ENCODE assay signal across 26 cellular contexts in genomic region chr2:229810786-229811185, GRCh38.
DNase-seq lines count a peak whose midpoint lies in the region; ATAC-seq and TF ChIP-seq lines count a peak whose summit lies in the region.
"Had no signal": no experiment of that assay in that cellular context is flagged by ENCODE, and none has a peak within 500 bp of the region (broad histone marks: within the 10 kb centered on the region; RNA-seq: fewer than 3 reads in every experiment).

No MANE protein-coding gene starts in this region.

- H3K36me3 ChIP-seq in CD8-positive, alpha-beta T cell (ENCODE audit: insufficient read depth, low read length): peaks cover 22% of the 10 kb centered on the region

- H3K4me3 ChIP-seq in CD8-positive, alpha-beta T cell (ENCODE audit: low read depth, low read length): no peak overlapping the region
- H3K4me3 ChIP-seq: K562, lung, suprapubic skin had no signal

- H3K27me3 Mint-ChIP-seq in CD8-positive, alpha-beta T cell (ENCODE audit: low read depth): no peaks in the 10 kb centered on the region
- no peaks in the 10 kb centered on the region for H3K27me3 Mint-ChIP-seq in memory B cell
- H3K27me3 Mint-ChIP-seq: CD8-positive, alpha-beta memory T cell; progenitor cell of endocrine pancreas had no signal

- no peak for ATAC-seq in CD8-positive, alpha-beta T cell
- no peak for ATAC-seq in memory B cell (ENCODE audit: low read depth)
- ATAC-seq: activated CD4-positive, CD25-positive, alpha-beta regulatory T cell treated with anti-CD3 and anti-CD28 coated beads, Interleukin-2, amount 50 U/mL, for 24 hours; activated naive CD4-positive, alpha-beta T cell treated with anti-CD3 and anti-CD28 coated beads, Interleukin-2, amount 50 U/mL, for 72 hours; K562; sciatic nerve had no signal

- H3K4me1 Mint-ChIP-seq in CD8-positive, alpha-beta T cell (ENCODE audit: low read depth): peaks cover 2% of the 10 kb centered on the region
- no peaks in the 10 kb centered on the region for H3K4me1 Mint-ChIP-seq in memory B cell

- H3K9me3 Mint-ChIP-seq in CD8-positive, alpha-beta T cell: no peaks in the 10 kb centered on the region
- H3K9me3 Mint-ChIP-seq in memory B cell: no peaks in the 10 kb centered on the region
- H3K9me3 Mint-ChIP-seq: activated naive CD4-positive, alpha-beta T cell treated with anti-CD3 and anti-CD28 coated beads, Interleukin-2, amount 50 U/mL, for 72 hours; activated T-helper 1 cell treated with anti-CD3 and anti-CD28 coated beads, Interleukin-12 subunit alpha, Interleukin-12 subunit beta, Interleukin-2, Interleukin-4 antibody, amounts not matched to agents 30 ng/mL and 10 ng/mL and 1 ng/mL, durations not matched to agents 14 hours and 24 hours and 36 hours; CD8-positive, alpha-beta memory T cell; H9 had no signal

- H3K27me3 ChIP-seq in CD8-positive, alpha-beta T cell (ENCODE audit: insufficient read depth, low read length): no peaks in the 10 kb centered on the region
- H3K27me3 ChIP-seq: suprapubic skin had no signal

- H3K36me3 Mint-ChIP-seq in CD8-positive, alpha-beta T cell: peaks cover 70% of the 10 kb centered on the region
- peaks cover 25% of the 10 kb centered on the region for H3K36me3 Mint-ChIP-seq in memory B cell

- POLR2A ChIA-PET in CD8-positive, alpha-beta T cell (lab: Charles Lee): no interaction called here

- no peak for TF ChIP-seq CTCF in CD8-positive, alpha-beta T cell (IDR thresholded peaks at IDR 0.05)

- CTCF ChIA-PET in CD8-positive, alpha-beta T cell (lab: Charles Lee): interaction anchor here (1.0 kb wide), 1 partner anchor 9 kb away, joined by 3 read pairs; no protein-coding TSS in a partner anchor

- H3K4me1 ChIP-seq in CD8-positive, alpha-beta T cell (ENCODE audit: insufficient read depth, low read length): no peaks in the 10 kb centered on the region
- H3K4me1 ChIP-seq: suprapubic skin had no signal

- intact Hi-C loops in CD8-positive, alpha-beta T cell (cut with DNase I, micrococcal nuclease): no loop called here

- H3K4me3 Mint-ChIP-seq in CD8-positive, alpha-beta T cell: no peak overlapping the region
- no peak overlapping the region for H3K4me3 Mint-ChIP-seq in memory B cell
- H3K4me3 Mint-ChIP-seq: activated T-helper 1 cell treated with anti-CD3 and anti-CD28 coated beads, Interleukin-12 subunit alpha, Interleukin-12 subunit beta, Interleukin-2, Interleukin-4 antibody, amounts not matched to agents 30 ng/mL and 10 ng/mL and 1 ng/mL, durations not matched to agents 14 hours and 24 hours and 36 hours; CD8-positive, alpha-beta memory T cell; H9 had no signal

- peak; percentile 19 for DNase-seq in AG08396 (ENCODE audit: low spot score)
- no peak for DNase-seq in CD8-positive, alpha-beta T cell
- peak; percentile 32 for DNase-seq in dedifferentiated amniotic fluid mesenchymal stem cell (ENCODE audit: extremely low spot score)
- no peak for DNase-seq in memory B cell (ENCODE audit: low spot score in 2 of 2)
- no peak for DNase-seq in OCI-M1 (lab: John Stamatoyannopoulos, UW)
- DNase-seq in OCI-M2 (lab: John Stamatoyannopoulos, UW; ENCODE audit: unreplicated experiment): no peak
- DNase-seq in activated naive CD4-positive, alpha-beta T cell treated with anti-CD3 and anti-CD28 coated beads, Interleukin-2, amount 50 U/mL, for 16 hours: no peak
- no peak for DNase-seq in ureter (ENCODE audit: low spot score)
- DNase-seq: activated CD4-positive, alpha-beta T cell treated with anti-CD3 and anti-CD28 coated beads, Interleukin-2, amount 50 U/mL, for 48 hours; activated CD8-positive, alpha-beta memory T cell treated with anti-CD3 and anti-CD28 coated beads, Interleukin-2, amount 50 U/mL, for 4 hours; CD8-positive, alpha-beta memory T cell; central memory CD4-positive, alpha-beta T cell; H9; kidney glomerular epithelial cell; NCI-H2029 treated with DMSO at 0.1 percent for 48 hours; NCI-H2227 treated with DMSO at 0.1 percent for 48 hours; NCI-H526 treated with DMSO at 0.1 percent for 48 hours; stimulated activated naive CD4-positive, alpha-beta T cell had no signal

- H3K27ac Mint-ChIP-seq in CD8-positive, alpha-beta T cell: peak overlapping the region; percentile 42
- H3K27ac Mint-ChIP-seq in memory B cell: peak overlapping the region; percentile 26
- H3K27ac Mint-ChIP-seq: activated T-helper 1 cell treated with anti-CD3 and anti-CD28 coated beads, Interleukin-12 subunit alpha, Interleukin-12 subunit beta, Interleukin-2, Interleukin-4 antibody, amounts not matched to agents 30 ng/mL and 10 ng/mL and 1 ng/mL, durations not matched to agents 14 hours and 24 hours and 36 hours; H9; progenitor cell of endocrine pancreas had no signal

- no peak overlapping the region for H3K27ac ChIP-seq in CD8-positive, alpha-beta T cell (ENCODE audit: low read depth, low read length)
- H3K27ac ChIP-seq: suprapubic skin had no signal

- no peaks in the 10 kb centered on the region for H3K9me3 ChIP-seq in CD8-positive, alpha-beta T cell (ENCODE audit: low read length)
- H3K9me3 ChIP-seq: suprapubic skin had no signal

Comparison
In these comparisons a context has a peak if more than half of its experiments do, and no peak if none do; other contexts are left out.
1. DNase-seq: peak in AG08396 (single experiment) and dedifferentiated amniotic fluid mesenchymal stem cell (single experiment); none in CD8-positive, alpha-beta T cell (0 of 7), memory B cell (0 of 2), OCI-M1 (single experiment), OCI-M2 (single experiment), activated naive CD4-positive, alpha-beta T cell treated with anti-CD3 and anti-CD28 coated beads, Interleukin-2, amount 50 U/mL, for 16 hours (single experiment) and ureter (single experiment).